20 cellular contexts compared by ENCODE assay signal in genomic region chr14:36014236-36014635, GRCh38.
"Had no signal": no experiment of that assay in that cellular context is flagged by ENCODE, and none has a peak within 500 bp of the region (broad histone marks: within the 10 kb centered on the region; RNA-seq: fewer than 3 reads in every experiment).

No MANE protein-coding gene starts in this region.

- H3K27me3 Mint-ChIP-seq: activated B cell treated with CpG ODN at 0.5 μM for 24 hours; activated CD8-positive, alpha-beta T cell treated with anti-CD3 and anti-CD28 coated beads for 36 hours; activated naive CD8-positive, alpha-beta T cell had no signal

- H3K9me3 Mint-ChIP-seq: activated B cell treated with CpG ODN at 0.5 μM for 24 hours; activated CD8-positive, alpha-beta T cell treated with anti-CD3 and anti-CD28 coated beads for 36 hours; activated T-cell treated with anti-CD3 and anti-CD28 coated beads, Interleukin-2, amount 50 U/mL, for 4 hours; activated T-helper 2 cell treated with anti-CD3 and anti-CD28 coated beads, Interferon-gamma antibody, Interleukin-2, Interleukin-4, amounts not matched to agents 10 μg/mL and 5 μg/mL and 100 μg/mL, durations not matched to agents 14 hours and 24 hours and 36 hours; nephron progenitor cell; T-helper 2 cell treated with Interferon-gamma antibody and Interleukin-4, amounts not matched to agents 5 μg/mL and 100 μg/mL, for 36 hours had no signal

- H3K4me3 Mint-ChIP-seq: activated B cell treated with CpG ODN at 0.5 μM for 24 hours; activated CD8-positive, alpha-beta T cell treated with anti-CD3 and anti-CD28 coated beads for 36 hours; activated naive CD8-positive, alpha-beta T cell; activated T-cell treated with anti-CD3 and anti-CD28 coated beads, Interleukin-2, amount 50 U/mL, for 4 hours; nephron progenitor cell; T-helper 2 cell treated with Interferon-gamma antibody and Interleukin-4, amounts not matched to agents 5 μg/mL and 100 μg/mL, for 36 hours had no signal

- H3K36me3 ChIP-seq: cardiac muscle cell, colonic mucosa, ovary, prostate gland, transverse colon had no signal

- H3K27ac ChIP-seq: cardiac muscle cell, colonic mucosa, ovary, prostate gland, testis, transverse colon had no signal

- H3K27me3 ChIP-seq: cardiac muscle cell, colonic mucosa, ovary, testis, transverse colon had no signal

- ATAC-seq: activated CD8-positive, alpha-beta T cell treated with anti-CD3 and anti-CD28 coated beads for 36 hours; activated T-cell treated with anti-CD3 and anti-CD28 coated beads, Interleukin-2, amount 50 U/mL, for 4 hours had no signal

- H3K4me1 ChIP-seq: colonic mucosa, prostate gland, testis, transverse colon had no signal

- H3K36me3 Mint-ChIP-seq: activated naive CD8-positive, alpha-beta T cell had no signal

- DNase-seq: activated B cell treated with CpG ODN at 0.5 μM for 24 hours; activated CD4-positive, alpha-beta T cell treated with anti-CD3 and anti-CD28 coated beads, Interleukin-2, amount 50 U/mL, for 1 hour; activated CD8-positive, alpha-beta T cell treated with anti-CD3 and anti-CD28 coated beads for 36 hours; activated T-cell treated with anti-CD3 and anti-CD28 coated beads, Interleukin-2, amount 50 U/mL, for 4 hours; cerebellar nuclear complex; colonic mucosa; effector memory CD4-positive, alpha-beta T cell; glutamatergic neuron; nephron progenitor cell; ovary; retina; stimulated activated naive CD4-positive, alpha-beta T cell; T-helper 1 cell; testis; transverse colon had no signal

- H3K4me3 ChIP-seq: cardiac muscle cell, colonic mucosa, ovary, prostate gland, testis, transverse colon had no signal

- H3K4me1 Mint-ChIP-seq: activated B cell treated with CpG ODN at 0.5 μM for 24 hours had no signal

- H3K9me3 ChIP-seq: colonic mucosa, ovary, prostate gland, testis, transverse colon had no signal

- H3K27ac Mint-ChIP-seq: activated B cell treated with CpG ODN at 0.5 μM for 24 hours; activated CD8-positive, alpha-beta T cell treated with anti-CD3 and anti-CD28 coated beads for 36 hours; activated naive CD8-positive, alpha-beta T cell; activated T-helper 2 cell treated with anti-CD3 and anti-CD28 coated beads, Interferon-gamma antibody, Interleukin-2, Interleukin-4, amounts not matched to agents 10 μg/mL and 5 μg/mL and 100 μg/mL, durations not matched to agents 14 hours and 24 hours and 36 hours; nephron progenitor cell; T-helper 2 cell treated with Interferon-gamma antibody and Interleukin-4, amounts not matched to agents 5 μg/mL and 100 μg/mL, for 36 hours had no signal
